1 cellular context compared by ENCODE assay signal in genomic region chr12:116011217-116011616, GRCh38.
TF ChIP-seq lines count a peak whose summit lies in the region.

No MANE protein-coding gene starts in this region.

TF ChIP-seq in GM23338, 12 proteins besides CTCF, POLR2A, EP300 and RAD21 (continued from another document):
- no peak for TF ChIP-seq ZNF462 (CRISPR knock-in tag; IDR thresholded peaks at IDR 0.05)
- TF ChIP-seq STAT1 (IDR thresholded peaks at IDR 0.05; ENCODE audit: unreplicated experiment), result no peak
- TF ChIP-seq JUNB (IDR thresholded peaks at IDR 0.05; ENCODE audit: unreplicated experiment), result no peak
- TF ChIP-seq, protein P1, sequence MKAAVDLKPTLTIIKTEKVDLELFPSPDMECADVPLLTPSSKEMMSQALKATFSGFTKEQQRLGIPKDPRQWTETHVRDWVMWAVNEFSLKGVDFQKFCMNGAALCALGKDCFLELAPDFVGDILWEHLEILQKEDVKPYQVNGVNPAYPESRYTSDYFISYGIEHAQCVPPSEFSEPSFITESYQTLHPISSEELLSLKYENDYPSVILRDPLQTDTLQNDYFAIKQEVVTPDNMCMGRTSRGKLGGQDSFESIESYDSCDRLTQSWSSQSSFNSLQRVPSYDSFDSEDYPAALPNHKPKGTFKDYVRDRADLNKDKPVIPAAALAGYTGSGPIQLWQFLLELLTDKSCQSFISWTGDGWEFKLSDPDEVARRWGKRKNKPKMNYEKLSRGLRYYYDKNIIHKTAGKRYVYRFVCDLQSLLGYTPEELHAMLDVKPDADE (IDR thresholded peaks at IDR 0.05), result no peak
